In the genomic region with DNA sequence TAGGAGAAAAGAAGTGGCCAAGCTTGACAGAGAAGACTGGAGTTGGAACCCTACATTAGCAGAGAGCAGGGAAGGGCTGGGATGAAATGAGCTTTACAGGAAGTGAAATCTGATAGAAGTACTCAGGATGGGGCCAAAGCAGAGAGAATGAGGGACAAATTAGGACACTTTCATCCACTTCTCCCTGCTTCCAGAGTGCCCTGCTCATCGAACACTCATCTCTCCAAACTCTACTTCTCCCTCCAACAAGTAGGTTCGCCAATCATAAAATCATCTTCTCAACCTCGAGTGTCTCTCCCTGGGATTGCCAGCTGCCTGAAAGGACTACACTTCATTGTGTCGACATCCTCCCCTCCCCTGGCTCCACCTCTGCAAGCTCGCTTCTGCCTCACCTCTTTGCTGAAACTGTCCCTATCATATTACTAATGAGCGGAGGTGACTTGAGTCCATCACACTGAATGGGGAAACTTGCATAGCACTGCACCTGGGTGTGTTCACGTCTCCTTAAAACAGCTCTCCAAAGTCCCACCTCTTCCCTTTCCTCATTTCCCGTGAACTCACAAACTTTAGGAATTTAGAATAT, we compare ENCODE assay signal across 1 cellular context.
TF ChIP-seq lines count a peak whose summit lies in the region.

No MANE protein-coding gene starts in this region.

TF ChIP-seq in GM23338, 12 proteins besides CTCF, POLR2A, EP300 and RAD21 (continued from another document):
- TF ChIP-seq, protein P1, sequence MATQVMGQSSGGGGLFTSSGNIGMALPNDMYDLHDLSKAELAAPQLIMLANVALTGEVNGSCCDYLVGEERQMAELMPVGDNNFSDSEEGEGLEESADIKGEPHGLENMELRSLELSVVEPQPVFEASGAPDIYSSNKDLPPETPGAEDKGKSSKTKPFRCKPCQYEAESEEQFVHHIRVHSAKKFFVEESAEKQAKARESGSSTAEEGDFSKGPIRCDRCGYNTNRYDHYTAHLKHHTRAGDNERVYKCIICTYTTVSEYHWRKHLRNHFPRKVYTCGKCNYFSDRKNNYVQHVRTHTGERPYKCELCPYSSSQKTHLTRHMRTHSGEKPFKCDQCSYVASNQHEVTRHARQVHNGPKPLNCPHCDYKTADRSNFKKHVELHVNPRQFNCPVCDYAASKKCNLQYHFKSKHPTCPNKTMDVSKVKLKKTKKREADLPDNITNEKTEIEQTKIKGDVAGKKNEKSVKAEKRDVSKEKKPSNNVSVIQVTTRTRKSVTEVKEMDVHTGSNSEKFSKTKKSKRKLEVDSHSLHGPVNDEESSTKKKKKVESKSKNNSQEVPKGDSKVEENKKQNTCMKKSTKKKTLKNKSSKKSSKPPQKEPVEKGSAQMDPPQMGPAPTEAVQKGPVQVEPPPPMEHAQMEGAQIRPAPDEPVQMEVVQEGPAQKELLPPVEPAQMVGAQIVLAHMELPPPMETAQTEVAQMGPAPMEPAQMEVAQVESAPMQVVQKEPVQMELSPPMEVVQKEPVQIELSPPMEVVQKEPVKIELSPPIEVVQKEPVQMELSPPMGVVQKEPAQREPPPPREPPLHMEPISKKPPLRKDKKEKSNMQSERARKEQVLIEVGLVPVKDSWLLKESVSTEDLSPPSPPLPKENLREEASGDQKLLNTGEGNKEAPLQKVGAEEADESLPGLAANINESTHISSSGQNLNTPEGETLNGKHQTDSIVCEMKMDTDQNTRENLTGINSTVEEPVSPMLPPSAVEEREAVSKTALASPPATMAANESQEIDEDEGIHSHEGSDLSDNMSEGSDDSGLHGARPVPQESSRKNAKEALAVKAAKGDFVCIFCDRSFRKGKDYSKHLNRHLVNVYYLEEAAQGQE (IDR thresholded peaks at IDR 0.05; ENCODE audit: unreplicated experiment) = no peak
- TF ChIP-seq JUNB (IDR thresholded peaks at IDR 0.05; ENCODE audit: unreplicated experiment) (no peak), POLR2AphosphoS5 (IDR thresholded peaks at IDR 0.05; ENCODE audit: low read depth) (no peak), NANOG (IDR thresholded peaks at IDR 0.05; ENCODE audit: borderline replicate concordance) (no peak), STAT1 (IDR thresholded peaks at IDR 0.05; ENCODE audit: unreplicated experiment) (no peak), EZH2phosphoT487 (IDR thresholded peaks at IDR 0.05; ENCODE audit: unreplicated experiment) (no peak), EZH2 (IDR thresholded peaks at IDR 0.05; ENCODE audit: low read depth, unreplicated experiment) (no peak), CREB1 (CRISPR knock-in tag; IDR thresholded peaks at IDR 0.05; ENCODE audit: low read depth) (no peak)
- TF ChIP-seq, protein P2, sequence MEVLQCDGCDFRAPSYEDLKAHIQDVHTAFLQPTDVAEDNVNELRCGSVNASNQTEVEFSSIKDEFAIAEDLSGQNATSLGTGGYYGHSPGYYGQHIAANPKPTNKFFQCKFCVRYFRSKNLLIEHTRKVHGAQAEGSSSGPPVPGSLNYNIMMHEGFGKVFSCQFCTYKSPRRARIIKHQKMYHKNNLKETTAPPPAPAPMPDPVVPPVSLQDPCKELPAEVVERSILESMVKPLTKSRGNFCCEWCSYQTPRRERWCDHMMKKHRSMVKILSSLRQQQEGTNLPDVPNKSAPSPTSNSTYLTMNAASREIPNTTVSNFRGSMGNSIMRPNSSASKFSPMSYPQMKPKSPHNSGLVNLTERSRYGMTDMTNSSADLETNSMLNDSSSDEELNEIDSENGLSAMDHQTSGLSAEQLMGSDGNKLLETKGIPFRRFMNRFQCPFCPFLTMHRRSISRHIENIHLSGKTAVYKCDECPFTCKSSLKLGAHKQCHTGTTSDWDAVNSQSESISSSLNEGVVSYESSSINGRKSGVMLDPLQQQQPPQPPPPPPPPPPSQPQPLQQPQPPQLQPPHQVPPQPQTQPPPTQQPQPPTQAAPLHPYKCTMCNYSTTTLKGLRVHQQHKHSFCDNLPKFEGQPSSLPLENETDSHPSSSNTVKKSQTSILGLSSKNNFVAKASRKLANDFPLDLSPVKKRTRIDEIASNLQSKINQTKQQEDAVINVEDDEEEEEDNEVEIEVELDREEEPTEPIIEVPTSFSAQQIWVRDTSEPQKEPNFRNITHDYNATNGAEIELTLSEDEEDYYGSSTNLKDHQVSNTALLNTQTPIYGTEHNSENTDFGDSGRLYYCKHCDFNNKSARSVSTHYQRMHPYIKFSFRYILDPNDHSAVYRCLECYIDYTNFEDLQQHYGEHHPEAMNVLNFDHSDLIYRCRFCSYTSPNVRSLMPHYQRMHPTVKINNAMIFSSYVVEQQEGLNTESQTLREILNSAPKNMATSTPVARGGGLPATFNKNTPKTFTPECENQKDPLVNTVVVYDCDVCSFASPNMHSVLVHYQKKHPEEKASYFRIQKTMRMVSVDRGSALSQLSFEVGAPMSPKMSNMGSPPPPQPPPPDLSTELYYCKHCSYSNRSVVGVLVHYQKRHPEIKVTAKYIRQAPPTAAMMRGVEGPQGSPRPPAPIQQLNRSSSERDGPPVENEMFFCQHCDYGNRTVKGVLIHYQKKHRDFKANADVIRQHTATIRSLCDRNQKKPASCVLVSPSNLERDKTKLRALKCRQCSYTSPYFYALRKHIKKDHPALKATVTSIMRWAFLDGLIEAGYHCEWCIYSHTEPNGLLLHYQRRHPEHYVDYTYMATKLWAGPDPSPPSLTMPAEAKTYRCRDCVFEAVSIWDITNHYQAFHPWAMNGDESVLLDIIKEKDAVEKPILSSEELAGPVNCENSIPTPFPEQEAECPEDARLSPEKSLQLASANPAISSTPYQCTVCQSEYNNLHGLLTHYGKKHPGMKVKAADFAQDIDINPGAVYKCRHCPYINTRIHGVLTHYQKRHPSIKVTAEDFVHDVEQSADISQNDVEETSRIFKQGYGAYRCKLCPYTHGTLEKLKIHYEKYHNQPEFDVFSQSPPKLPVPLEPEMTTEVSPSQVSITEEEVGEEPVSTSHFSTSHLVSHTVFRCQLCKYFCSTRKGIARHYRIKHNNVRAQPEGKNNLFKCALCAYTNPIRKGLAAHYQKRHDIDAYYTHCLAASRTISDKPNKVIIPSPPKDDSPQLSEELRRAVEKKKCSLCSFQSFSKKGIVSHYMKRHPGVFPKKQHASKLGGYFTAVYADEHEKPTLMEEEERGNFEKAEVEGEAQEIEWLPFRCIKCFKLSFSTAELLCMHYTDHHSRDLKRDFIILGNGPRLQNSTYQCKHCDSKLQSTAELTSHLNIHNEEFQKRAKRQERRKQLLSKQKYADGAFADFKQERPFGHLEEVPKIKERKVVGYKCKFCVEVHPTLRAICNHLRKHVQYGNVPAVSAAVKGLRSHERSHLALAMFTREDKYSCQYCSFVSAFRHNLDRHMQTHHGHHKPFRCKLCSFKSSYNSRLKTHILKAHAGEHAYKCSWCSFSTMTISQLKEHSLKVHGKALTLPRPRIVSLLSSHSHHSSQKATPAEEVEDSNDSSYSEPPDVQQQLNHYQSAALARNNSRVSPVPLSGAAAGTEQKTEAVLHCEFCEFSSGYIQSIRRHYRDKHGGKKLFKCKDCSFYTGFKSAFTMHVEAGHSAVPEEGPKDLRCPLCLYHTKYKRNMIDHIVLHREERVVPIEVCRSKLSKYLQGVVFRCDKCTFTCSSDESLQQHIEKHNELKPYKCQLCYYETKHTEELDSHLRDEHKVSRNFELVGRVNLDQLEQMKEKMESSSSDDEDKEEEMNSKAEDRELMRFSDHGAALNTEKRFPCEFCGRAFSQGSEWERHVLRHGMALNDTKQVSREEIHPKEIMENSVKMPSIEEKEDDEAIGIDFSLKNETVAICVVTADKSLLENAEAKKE (CRISPR knock-in tag; IDR thresholded peaks at IDR 0.05) = no peak
